ENCODE assay signal across 1 cellular context in the genomic region with DNA sequence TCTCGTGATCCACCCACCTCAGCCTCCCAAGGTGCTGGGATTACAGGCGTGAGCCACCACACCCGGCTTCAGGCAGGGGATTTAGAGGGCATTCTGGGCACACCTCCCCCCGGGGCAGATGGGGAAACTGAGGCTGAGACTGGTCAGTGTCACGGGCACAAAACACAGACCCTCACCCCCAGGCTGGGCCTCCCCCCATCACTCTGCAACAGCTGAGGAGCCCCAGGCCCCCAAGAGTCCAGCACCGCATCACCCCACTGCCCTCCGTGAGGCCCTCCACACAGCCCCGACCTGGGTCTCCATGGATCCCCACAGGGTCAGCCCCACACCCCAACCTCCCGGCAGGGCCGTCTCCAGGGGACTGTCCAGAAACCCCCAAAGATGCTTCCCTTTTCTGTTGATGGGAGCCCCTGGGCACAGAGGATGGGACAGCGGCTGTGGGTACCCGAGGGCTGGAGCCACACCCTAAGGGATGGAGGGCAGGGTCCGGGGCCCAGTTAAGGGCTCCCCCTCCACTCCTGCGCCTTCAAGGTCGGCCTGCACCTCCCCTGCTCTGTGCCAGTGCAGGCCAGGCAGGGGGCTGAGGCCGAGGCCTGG.
TF ChIP-seq lines count a peak whose summit lies in the region.

No MANE protein-coding gene starts in this region.

TF ChIP-seq in GM12878, 131 proteins besides CTCF, POLR2A, EP300 and RAD21:
- TF ChIP-seq LARP7 (IDR thresholded peaks at IDR 0.05) (no peak), KLF5 (IDR thresholded peaks at IDR 0.05; ENCODE audit: partially characterized antibody) (no peak), MTA3 (IDR thresholded peaks at IDR 0.05; ENCODE audit: borderline replicate concordance, low read length) (no peak), ASH2L (IDR thresholded peaks at IDR 0.05; ENCODE audit: borderline replicate concordance, low read depth) (no peak), SUZ12 (IDR thresholded peaks at IDR 0.05; ENCODE audit: unreplicated experiment) (no peak), EED (IDR thresholded peaks at IDR 0.05; ENCODE audit: low read depth) (no peak), JUNB (IDR thresholded peaks at IDR 0.05) (no peak), SIX5 (IDR thresholded peaks at IDR 0.05; ENCODE audit: low read depth, low read length, severe bottlenecking) (no peak), BCL11A (IDR thresholded peaks at IDR 0.05; ENCODE audit: low read depth, low read length) (no peak), BACH1 (IDR thresholded peaks at IDR 0.05; ENCODE audit: borderline replicate concordance) (no peak), POLR2AphosphoS5 (IDR thresholded peaks at IDR 0.05; ENCODE audit: low read length) (no peak), SIN3A (IDR thresholded peaks at IDR 0.05; ENCODE audit: low read depth, low read length) (no peak), FOXK2 (IDR thresholded peaks at IDR 0.05) (no peak), CREM (IDR thresholded peaks at IDR 0.05; ENCODE audit: low read depth) (no peak), FOXM1 (IDR thresholded peaks at IDR 0.05; ENCODE audit: low read depth, low read length) (no peak), MXI1 (IDR thresholded peaks at IDR 0.05; ENCODE audit: low read depth, low read length) (no peak)
- TF ChIP-seq, protein P1, sequence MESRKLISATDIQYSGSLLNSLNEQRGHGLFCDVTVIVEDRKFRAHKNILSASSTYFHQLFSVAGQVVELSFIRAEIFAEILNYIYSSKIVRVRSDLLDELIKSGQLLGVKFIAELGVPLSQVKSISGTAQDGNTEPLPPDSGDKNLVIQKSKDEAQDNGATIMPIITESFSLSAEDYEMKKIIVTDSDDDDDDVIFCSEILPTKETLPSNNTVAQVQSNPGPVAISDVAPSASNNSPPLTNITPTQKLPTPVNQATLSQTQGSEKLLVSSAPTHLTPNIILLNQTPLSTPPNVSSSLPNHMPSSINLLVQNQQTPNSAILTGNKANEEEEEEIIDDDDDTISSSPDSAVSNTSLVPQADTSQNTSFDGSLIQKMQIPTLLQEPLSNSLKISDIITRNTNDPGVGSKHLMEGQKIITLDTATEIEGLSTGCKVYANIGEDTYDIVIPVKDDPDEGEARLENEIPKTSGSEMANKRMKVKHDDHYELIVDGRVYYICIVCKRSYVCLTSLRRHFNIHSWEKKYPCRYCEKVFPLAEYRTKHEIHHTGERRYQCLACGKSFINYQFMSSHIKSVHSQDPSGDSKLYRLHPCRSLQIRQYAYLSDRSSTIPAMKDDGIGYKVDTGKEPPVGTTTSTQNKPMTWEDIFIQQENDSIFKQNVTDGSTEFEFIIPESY (IDR thresholded peaks at IDR 0.05): no peak
- TF ChIP-seq, protein P2, sequence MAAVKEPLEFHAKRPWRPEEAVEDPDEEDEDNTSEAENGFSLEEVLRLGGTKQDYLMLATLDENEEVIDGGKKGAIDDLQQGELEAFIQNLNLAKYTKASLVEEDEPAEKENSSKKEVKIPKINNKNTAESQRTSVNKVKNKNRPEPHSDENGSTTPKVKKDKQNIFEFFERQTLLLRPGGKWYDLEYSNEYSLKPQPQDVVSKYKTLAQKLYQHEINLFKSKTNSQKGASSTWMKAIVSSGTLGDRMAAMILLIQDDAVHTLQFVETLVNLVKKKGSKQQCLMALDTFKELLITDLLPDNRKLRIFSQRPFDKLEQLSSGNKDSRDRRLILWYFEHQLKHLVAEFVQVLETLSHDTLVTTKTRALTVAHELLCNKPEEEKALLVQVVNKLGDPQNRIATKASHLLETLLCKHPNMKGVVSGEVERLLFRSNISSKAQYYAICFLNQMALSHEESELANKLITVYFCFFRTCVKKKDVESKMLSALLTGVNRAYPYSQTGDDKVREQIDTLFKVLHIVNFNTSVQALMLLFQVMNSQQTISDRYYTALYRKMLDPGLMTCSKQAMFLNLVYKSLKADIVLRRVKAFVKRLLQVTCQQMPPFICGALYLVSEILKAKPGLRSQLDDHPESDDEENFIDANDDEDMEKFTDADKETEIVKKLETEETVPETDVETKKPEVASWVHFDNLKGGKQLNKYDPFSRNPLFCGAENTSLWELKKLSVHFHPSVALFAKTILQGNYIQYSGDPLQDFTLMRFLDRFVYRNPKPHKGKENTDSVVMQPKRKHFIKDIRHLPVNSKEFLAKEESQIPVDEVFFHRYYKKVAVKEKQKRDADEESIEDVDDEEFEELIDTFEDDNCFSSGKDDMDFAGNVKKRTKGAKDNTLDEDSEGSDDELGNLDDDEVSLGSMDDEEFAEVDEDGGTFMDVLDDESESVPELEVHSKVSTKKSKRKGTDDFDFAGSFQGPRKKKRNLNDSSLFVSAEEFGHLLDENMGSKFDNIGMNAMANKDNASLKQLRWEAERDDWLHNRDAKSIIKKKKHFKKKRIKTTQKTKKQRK (IDR thresholded peaks at IDR 0.05; ENCODE audit: low read depth, low read length): no peak
- TF ChIP-seq, protein P3, sequence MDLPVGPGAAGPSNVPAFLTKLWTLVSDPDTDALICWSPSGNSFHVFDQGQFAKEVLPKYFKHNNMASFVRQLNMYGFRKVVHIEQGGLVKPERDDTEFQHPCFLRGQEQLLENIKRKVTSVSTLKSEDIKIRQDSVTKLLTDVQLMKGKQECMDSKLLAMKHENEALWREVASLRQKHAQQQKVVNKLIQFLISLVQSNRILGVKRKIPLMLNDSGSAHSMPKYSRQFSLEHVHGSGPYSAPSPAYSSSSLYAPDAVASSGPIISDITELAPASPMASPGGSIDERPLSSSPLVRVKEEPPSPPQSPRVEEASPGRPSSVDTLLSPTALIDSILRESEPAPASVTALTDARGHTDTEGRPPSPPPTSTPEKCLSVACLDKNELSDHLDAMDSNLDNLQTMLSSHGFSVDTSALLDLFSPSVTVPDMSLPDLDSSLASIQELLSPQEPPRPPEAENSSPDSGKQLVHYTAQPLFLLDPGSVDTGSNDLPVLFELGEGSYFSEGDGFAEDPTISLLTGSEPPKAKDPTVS (IDR thresholded peaks at IDR 0.05; ENCODE audit: low read depth, low read length): no peak
